In the genomic region with DNA sequence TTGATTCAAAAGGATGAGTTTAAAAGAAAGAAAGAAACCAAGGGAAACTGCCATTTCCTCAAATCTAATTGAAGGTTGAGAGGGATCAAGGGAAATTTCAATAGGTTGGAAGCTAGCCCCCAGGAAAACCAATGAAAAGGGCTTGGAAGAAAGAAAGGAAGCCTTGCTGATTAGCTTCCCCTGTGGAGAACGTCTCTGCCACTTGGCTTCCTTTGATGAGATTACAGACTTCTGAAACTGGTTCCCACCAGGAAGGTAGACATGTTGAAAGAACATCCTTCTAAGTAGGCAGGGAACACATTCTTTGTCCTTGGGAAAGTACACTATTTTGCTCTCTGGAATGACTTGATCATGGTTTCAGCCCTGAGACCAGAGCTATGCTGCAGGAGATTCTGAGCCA, we compare ENCODE assay signal across 27 cellular contexts.
"Had no signal": no experiment of that assay in that cellular context is flagged by ENCODE, and none has a peak within 500 bp of the region (broad histone marks: within the 10 kb centered on the region; RNA-seq: fewer than 3 reads in every experiment).

No MANE protein-coding gene starts in this region.

- H3K9ac ChIP-seq: parathyroid adenoma had no signal

- H2AFZ ChIP-seq: parathyroid adenoma had no signal

- H3K4me3 ChIP-seq: ovary, psoas muscle, right lobe of liver, sigmoid colon, stomach, thoracic aorta, thyroid gland, tibial nerve, upper lobe of left lung, vagina had no signal

- DNase-seq: natural killer cell; occipital lobe; ovary; posterior cingulate gyrus; psoas muscle; right cardiac atrium; right lobe of liver; sigmoid colon; small intestine; stimulated activated CD4-positive, alpha-beta T cell treated with anti-CD3 and anti-CD28 coated beads, Interleukin-15, amount 100 ng/mL, for 24 hours; stimulated activated CD4-positive, alpha-beta T cell treated with anti-CD3 and anti-CD28 coated beads, Interleukin-2, amount 100 ng/mL, for 24 hours; stimulated activated CD4-positive, alpha-beta T cell treated with anti-CD3 and anti-CD28 coated beads, Interleukin-2, amount 100 ng/mL, for 48 hours; stimulated activated CD4-positive, alpha-beta T cell treated with anti-CD3 and anti-CD28 coated beads, Interleukin-4, amount 100 ng/mL, for 24 hours; stimulated activated naive B cell treated with anti-CD40 and anti-IgM and Interleukin-4, amounts not matched to agents 10 μg/mL and 1 μg/mL and 100 μg/mL, for 72 hours; stimulated activated naive CD4-positive, alpha-beta T cell treated with Interleukin-2 at 50 U/mL for 16 hours; stomach; thyroid gland; trophoblast cell; upper lobe of left lung had no signal

- H3K27ac Mint-ChIP-seq: natural killer cell; nephron; progenitor cell of endocrine pancreas; stimulated activated effector memory CD8-positive, alpha-beta T cell treated with anti-CD3 and anti-CD28 coated beads, Interleukin-12 subunit alpha, Interleukin-12 subunit beta, amount 100 ng/mL, for 72 hours; stimulated activated naive B cell treated with anti-CD40 and anti-IgM and Interleukin-4, amounts not matched to agents 10 μg/mL and 1 μg/mL and 100 μg/mL, for 72 hours; stimulated activated naive CD8-positive, alpha-beta T cell treated with anti-CD3 and anti-CD28 coated beads, Interleukin-15, Interleukin-2, amounts not matched to agents 100 ng/mL and 50 ng/mL, for 24 hours had no signal

- H3K79me2 ChIP-seq: parathyroid adenoma had no signal

- H3K36me3 ChIP-seq: ovary, right lobe of liver, sigmoid colon, stomach, thoracic aorta, thyroid gland, tibial nerve, upper lobe of left lung, vagina had no signal

- H3K4me3 Mint-ChIP-seq: natural killer cell; nephron; stimulated activated effector memory CD8-positive, alpha-beta T cell treated with anti-CD3 and anti-CD28 coated beads, Interleukin-12 subunit alpha, Interleukin-12 subunit beta, amount 100 ng/mL, for 72 hours; stimulated activated naive B cell treated with anti-CD40 and anti-IgM and Interleukin-4, amounts not matched to agents 10 μg/mL and 1 μg/mL and 100 μg/mL, for 72 hours; stimulated activated naive CD8-positive, alpha-beta T cell treated with anti-CD3 and anti-CD28 coated beads, Interleukin-15, Interleukin-2, amounts not matched to agents 100 ng/mL and 50 ng/mL, for 24 hours had no signal

- H3K9me3 Mint-ChIP-seq: nephron; stimulated activated effector memory CD8-positive, alpha-beta T cell treated with anti-CD3 and anti-CD28 coated beads, Interleukin-12 subunit alpha, Interleukin-12 subunit beta, amount 100 ng/mL, for 72 hours; stimulated activated naive B cell treated with anti-CD40 and anti-IgM and Interleukin-4, amounts not matched to agents 10 μg/mL and 1 μg/mL and 100 μg/mL, for 72 hours had no signal

- H3K36me3 Mint-ChIP-seq: natural killer cell; stimulated activated effector memory CD8-positive, alpha-beta T cell treated with anti-CD3 and anti-CD28 coated beads, Interleukin-12 subunit alpha, Interleukin-12 subunit beta, amount 100 ng/mL, for 72 hours; stimulated activated naive B cell treated with anti-CD40 and anti-IgM and Interleukin-4, amounts not matched to agents 10 μg/mL and 1 μg/mL and 100 μg/mL, for 72 hours had no signal

- H3K9me3 ChIP-seq: ovary, psoas muscle, right lobe of liver, sigmoid colon, stomach, thoracic aorta, thyroid gland, tibial nerve, upper lobe of left lung, vagina had no signal

- H3K27me3 ChIP-seq: ovary, right lobe of liver, sigmoid colon, stomach, thyroid gland, tibial nerve, upper lobe of left lung, vagina had no signal

- H3K4me1 ChIP-seq: parathyroid adenoma, psoas muscle, right lobe of liver, sigmoid colon, thyroid gland, tibial nerve, upper lobe of left lung, vagina had no signal

- H3K4me1 Mint-ChIP-seq: natural killer cell; nephron; stimulated activated effector memory CD8-positive, alpha-beta T cell treated with anti-CD3 and anti-CD28 coated beads, Interleukin-12 subunit alpha, Interleukin-12 subunit beta, amount 100 ng/mL, for 72 hours; stimulated activated naive B cell treated with anti-CD40 and anti-IgM and Interleukin-4, amounts not matched to agents 10 μg/mL and 1 μg/mL and 100 μg/mL, for 72 hours had no signal

- H3K27ac ChIP-seq: ovary, parathyroid adenoma, psoas muscle, right lobe of liver, sigmoid colon, stomach, thoracic aorta, thyroid gland, tibial nerve, upper lobe of left lung, vagina had no signal
